ENCODE assay signal across 1 cellular context in genomic region chr6:143059616-143060353, GRCh38.
TF ChIP-seq lines count a peak whose summit lies in the region.

No MANE protein-coding gene starts in this region.

TF ChIP-seq in HepG2, 621 proteins besides CTCF, POLR2A, EP300 and RAD21 (continued from another document and continues in another):
- TF ChIP-seq IRF9 (CRISPR knock-in tag; IDR thresholded peaks at IDR 0.05; ENCODE audit: borderline replicate concordance) (0 out of 2 replicates have a peak, but pooled peaks have one; percentile 20), ARID4A (CRISPR knock-in tag; IDR thresholded peaks at IDR 0.05; ENCODE audit: borderline replicate concordance) (no peak), ZXDC (CRISPR knock-in tag; IDR thresholded peaks at IDR 0.05) (peak; percentile 40; the same call in 1 of the 2 replicates), YEATS2 (CRISPR knock-in tag; IDR thresholded peaks at IDR 0.05; ENCODE audit: borderline replicate concordance) (peak; percentile 54; the same call in 1 of the 2 replicates), PRMT3 (CRISPR knock-in tag; IDR thresholded peaks at IDR 0.05; ENCODE audit: borderline replicate concordance, low read depth) (no peak), TAF15 (IDR thresholded peaks at IDR 0.05; ENCODE audit: low read depth, low read length, poor library complexity, severe bottlenecking) (no peak), STAT6 (CRISPR knock-in tag; IDR thresholded peaks at IDR 0.05; ENCODE audit: borderline replicate concordance) (0 out of 2 replicates have a peak, but pooled peaks have one; percentile 91), GLI4 (CRISPR knock-in tag; IDR thresholded peaks at IDR 0.05; ENCODE audit: borderline replicate concordance) (no peak), TFE3 (CRISPR knock-in tag; IDR thresholded peaks at IDR 0.05) (peak; percentile 70; the same call in 1 of the 2 replicates), ZKSCAN1 (IDR thresholded peaks at IDR 0.05; ENCODE audit: low read length) (no peak), ZNF720 (CRISPR knock-in tag; IDR thresholded peaks at IDR 0.05) (no peak), ZNF138 (CRISPR knock-in tag; IDR thresholded peaks at IDR 0.05; ENCODE audit: low read depth) (0 out of 2 replicates have a peak, but pooled peaks have one; percentile 7), ZNF562 (CRISPR knock-in tag; IDR thresholded peaks at IDR 0.05; ENCODE audit: borderline replicate concordance) (no peak), ZNF570 (CRISPR knock-in tag; IDR thresholded peaks at IDR 0.05; ENCODE audit: borderline replicate concordance) (no peak), PHF5A (CRISPR knock-in tag; IDR thresholded peaks at IDR 0.05; ENCODE audit: low read depth, unreplicated experiment) (no peak), ZFY (CRISPR knock-in tag; IDR thresholded peaks at IDR 0.05) (no peak), ZMAT5 (CRISPR knock-in tag; IDR thresholded peaks at IDR 0.05; ENCODE audit: borderline replicate concordance, low read depth) (no peak), DBP (CRISPR knock-in tag; IDR thresholded peaks at IDR 0.05; ENCODE audit: not compliant biosample characterization) (peak; percentile 68), ZNF652 (CRISPR knock-in tag; IDR thresholded peaks at IDR 0.05; ENCODE audit: borderline replicate concordance, low read depth) (no peak; the same call in 1 of the 2 replicates), CREB3 (CRISPR knock-in tag; IDR thresholded peaks at IDR 0.05) (0 out of 2 replicates have a peak, but pooled peaks have one; percentile 27), SYNCRIP (IDR thresholded peaks at IDR 0.05; ENCODE audit: insufficient read depth, low read depth, low read length) (no peak), ZNF883 (CRISPR knock-in tag; IDR thresholded peaks at IDR 0.05; ENCODE audit: not compliant biosample characterization) (no peak), STAG1 (CRISPR knock-in tag; IDR thresholded peaks at IDR 0.05) (0 out of 2 replicates have a peak, but pooled peaks have one; percentile 19), KDM6A (CRISPR knock-in tag; IDR thresholded peaks at IDR 0.05; ENCODE audit: low read depth) (peak; percentile 39; the same call in 1 of the 2 replicates), ZFP1 (CRISPR knock-in tag; IDR thresholded peaks at IDR 0.05) (no peak), CREBL2 (CRISPR knock-in tag; IDR thresholded peaks at IDR 0.05; ENCODE audit: borderline replicate concordance) (no peak), ZMYM2 (CRISPR knock-in tag; IDR thresholded peaks at IDR 0.05) (no peak), FOXA1 (IDR thresholded peaks at IDR 0.05) (no peak), FOXA1 (CRISPR knock-in tag; IDR thresholded peaks at IDR 0.05) (peak; percentile 78), MYC (CRISPR knock-in tag; IDR thresholded peaks at IDR 0.05; ENCODE audit: borderline replicate concordance) (no peak), FOSL2 (CRISPR knock-in tag; IDR thresholded peaks at IDR 0.05) (peak; percentile 96), RBAK (CRISPR knock-in tag; IDR thresholded peaks at IDR 0.05) (no peak), SALL2 (CRISPR knock-in tag; IDR thresholded peaks at IDR 0.05) (no peak), ZNF646 (CRISPR knock-in tag; IDR thresholded peaks at IDR 0.05) (no peak)
